25 cellular contexts compared by ENCODE assay signal in genomic region chr9:69744688-69745380, GRCh38. TPM values are rescaled to one million over a fixed set of nuclear protein-coding genes. Genes with fewer than 3 reads are reported as not detected.
DNase-seq lines count a peak whose midpoint lies in the region; ATAC-seq and TF ChIP-seq lines count a peak whose summit lies in the region.
"Had no signal": no experiment of that assay in that cellular context is flagged by ENCODE, and none has a peak within 500 bp of the region (broad histone marks: within the 10 kb centered on the region; RNA-seq: fewer than 3 reads in every experiment).

No MANE protein-coding gene starts in this region.

- peaks cover 60% of the 10 kb centered on the region for H3K36me3 Mint-ChIP-seq in activated CD4-positive, alpha-beta memory T cell treated with anti-CD3 and anti-CD28 coated beads, Interleukin-2, amount 10 ng/mL, durations not matched to agents 7 days and 5 days (ENCODE audit: low read depth)

- no peaks in the 10 kb centered on the region for H3K9me3 Mint-ChIP-seq in activated CD4-positive, alpha-beta memory T cell treated with anti-CD3 and anti-CD28 coated beads, Interleukin-2, amount 10 ng/mL, durations not matched to agents 7 days and 5 days
- H3K9me3 Mint-ChIP-seq: activated T-helper 1 cell treated with anti-CD3 and anti-CD28 coated beads, Interleukin-12 subunit alpha, Interleukin-12 subunit beta, Interleukin-2, Interleukin-4 antibody, amounts not matched to agents 30 ng/mL and 10 ng/mL and 1 ng/mL, durations not matched to agents 14 hours and 24 hours and 36 hours; brain; CD8-positive, alpha-beta memory T cell; endodermal cell had no signal

- H4K20me1 ChIP-seq in Loucy (ENCODE audit: insufficient read depth, low read length, poor library complexity, severe bottlenecking), result peaks cover 8% of the 10 kb centered on the region
- H4K20me1 ChIP-seq in mammary epithelial cell (ENCODE audit: insufficient read depth, low read length), result no peaks in the 10 kb centered on the region

- H2AFZ ChIP-seq in Loucy (ENCODE audit: low read length), result no peak overlapping the region
- no peak overlapping the region for H2AFZ ChIP-seq in mammary epithelial cell (ENCODE audit: low read depth, low read length)
- H2AFZ ChIP-seq: hepatocyte had no signal

- peak; percentile 20 for DNase-seq in ELR (ENCODE audit: low read depth)
- DNase-seq in mammary epithelial cell, result peak; percentile 70
- peak; percentile 18 for DNase-seq in myocyte (ENCODE audit: low read depth)
- no peak for DNase-seq in activated CD4-positive, alpha-beta memory T cell treated with anti-CD3 and anti-CD28 coated beads, Interleukin-2, amount 10 ng/mL, durations not matched to agents 7 days and 5 days
- no peak for DNase-seq in NCI-H1105 treated with DMSO at 0.1 percent for 48 hours (lab: John Stamatoyannopoulos, UW)
- DNase-seq in LoVo (ENCODE audit: low spot score), result no peak
- DNase-seq: activated CD4-positive, alpha-beta T cell treated with anti-CD3 and anti-CD28 coated beads for 4 hours; activated CD8-positive, alpha-beta memory T cell treated with anti-CD3 and anti-CD28 coated beads, Interleukin-2, amount 10 ng/mL, durations not matched to agents 7 days and 5 days; CD8-positive, alpha-beta memory T cell; DND-41; endodermal cell; KBM-7; lower lobe of right lung; NCI-H1048; NCI-H2029 treated with DMSO at 0.1 percent for 48 hours; NCI-H510A; stimulated activated CD4-positive, alpha-beta T cell treated with anti-CD3 and anti-CD28 coated beads, Interleukin-4, amount 100 ng/mL, for 4 hours; upper lobe of left lung had no signal

- TF ChIP-seq CTCF in Loucy (conservative IDR thresholded peaks at IDR 0.05; ENCODE audit: low read length) (no peak), mammary epithelial cell (conservative IDR thresholded peaks at IDR 0.05 in 1 of 2, IDR thresholded peaks at IDR 0.05 in 1 of 2; ENCODE audit: extremely low read depth in 1 of 2, insufficient read depth in 1 of 2, low read depth in 1 of 2, low read length in 2 of 2) (no peak)

- dilution Hi-C loops in mammary epithelial cell (cut with HindIII; ENCODE audit: low sequenced_read_pairs), result no loop called here

- H3K36me3 ChIP-seq in Loucy (ENCODE audit: insufficient read depth, low read length) (peaks cover 36% of the 10 kb centered on the region; the same call in 1 of the 2 replicates), mammary epithelial cell (ENCODE audit: insufficient read depth, low read length) (peaks cover 4% of the 10 kb centered on the region)

- CTCF ChIA-PET in mammary epithelial cell (lab: Charles Lee; ENCODE audit: low non-redundant PET), result no interaction called here
- CTCF ChIA-PET in activated CD4-positive, alpha-beta memory T cell treated with anti-CD3 and anti-CD28 coated beads, Interleukin-2, amount 10 ng/mL, durations not matched to agents 7 days and 5 days (lab: Charles Lee), result interaction anchor here (0.6 kb wide), 1 partner anchor 10 kb away, joined by 3 read pairs; no protein-coding TSS in a partner anchor

- no peaks in the 10 kb centered on the region for H3F3A ChIP-seq in Loucy (ENCODE audit: low read depth)

- H3K9ac ChIP-seq in Loucy (ENCODE audit: low read depth, low read length, poor library complexity, severe bottlenecking), result no peak overlapping the region
- no peak overlapping the region for H3K9ac ChIP-seq in mammary epithelial cell (ENCODE audit: insufficient read depth, low read length)

- no peak overlapping the region for H3K4me3 Mint-ChIP-seq in activated CD4-positive, alpha-beta memory T cell treated with anti-CD3 and anti-CD28 coated beads, Interleukin-2, amount 10 ng/mL, durations not matched to agents 7 days and 5 days
- H3K4me3 Mint-ChIP-seq: activated CD8-positive, alpha-beta memory T cell treated with anti-CD3 and anti-CD28 coated beads, Interleukin-2, amount 10 ng/mL, durations not matched to agents 7 days and 5 days; activated naive CD8-positive, alpha-beta T cell; activated T-helper 1 cell treated with anti-CD3 and anti-CD28 coated beads, Interleukin-12 subunit alpha, Interleukin-12 subunit beta, Interleukin-2, Interleukin-4 antibody, amounts not matched to agents 30 ng/mL and 10 ng/mL and 1 ng/mL, durations not matched to agents 14 hours and 24 hours and 36 hours; brain; CD8-positive, alpha-beta memory T cell; endodermal cell had no signal

- no peaks in the 10 kb centered on the region for H3K9me3 ChIP-seq in Loucy (ENCODE audit: insufficient read depth, low read depth, low read length)
- no peaks in the 10 kb centered on the region for H3K9me3 ChIP-seq in mammary epithelial cell (replicated peaks; ENCODE audit: insufficient read depth, low read length)
- H3K9me3 ChIP-seq: lower lobe of right lung, upper lobe of left lung had no signal

- POLR2A ChIA-PET in activated CD4-positive, alpha-beta memory T cell treated with anti-CD3 and anti-CD28 coated beads, Interleukin-2, amount 10 ng/mL, durations not matched to agents 7 days and 5 days (lab: Charles Lee), result no interaction called here

- H3K4me1 ChIP-seq in Loucy (ENCODE audit: insufficient read depth, low read length, poor library complexity, severe bottlenecking) (peaks cover 37% of the 10 kb centered on the region), mammary epithelial cell (ENCODE audit: insufficient read depth, low read length) (peaks cover 4% of the 10 kb centered on the region)

- BruUV-seq in mammary epithelial cell (replicated peaks; lab: Mats Ljungman, UMichigan), result no TSS peak

- no peak overlapping the region for H3K27ac ChIP-seq in mammary epithelial cell (ENCODE audit: insufficient read depth, low read depth, low read length)
- H3K27ac ChIP-seq: lower lobe of right lung had no signal

- H3K27ac Mint-ChIP-seq in activated CD4-positive, alpha-beta memory T cell treated with anti-CD3 and anti-CD28 coated beads, Interleukin-2, amount 10 ng/mL, durations not matched to agents 7 days and 5 days, result no peak overlapping the region
- H3K27ac Mint-ChIP-seq: activated CD8-positive, alpha-beta memory T cell treated with anti-CD3 and anti-CD28 coated beads, Interleukin-2, amount 10 ng/mL, durations not matched to agents 7 days and 5 days; activated naive CD8-positive, alpha-beta T cell; endodermal cell had no signal

- no peaks in the 10 kb centered on the region for H3K27me3 Mint-ChIP-seq in activated CD4-positive, alpha-beta memory T cell treated with anti-CD3 and anti-CD28 coated beads, Interleukin-2, amount 10 ng/mL, durations not matched to agents 7 days and 5 days
- H3K27me3 Mint-ChIP-seq: activated CD8-positive, alpha-beta memory T cell treated with anti-CD3 and anti-CD28 coated beads, Interleukin-2, amount 10 ng/mL, durations not matched to agents 7 days and 5 days; activated naive CD8-positive, alpha-beta T cell; brain had no signal

- H3K4me2 ChIP-seq in Loucy (ENCODE audit: low read depth, low read length, poor library complexity, severe bottlenecking) (peak overlapping the region; percentile 31), mammary epithelial cell (ENCODE audit: insufficient read depth, low read depth, low read length) (no peak overlapping the region)
- H3K4me2 ChIP-seq: hepatocyte had no signal

- H3K4me3 ChIP-seq in Loucy (ENCODE audit: low read length, poor library complexity, severe bottlenecking) (no peak overlapping the region), mammary epithelial cell (replicated peaks in 1 of 3; ENCODE audit: insufficient read depth in 1 of 3, low read depth in 2 of 3, low read length in 3 of 3) (no peak overlapping the region)
- H3K4me3 ChIP-seq: hepatocyte, lower lobe of right lung, upper lobe of left lung had no signal

- intact Hi-C loops in mammary epithelial cell (cut with micrococcal nuclease), result loop anchor here (10.0 kb wide), 1 partner anchor 130 kb away; no protein-coding TSS in a partner anchor

- WGBS in mammary epithelial cell (ENCODE audit: low coverage, missing lambda C conversion rate), result 79% methylated on average over 4 of the region's 4 CpGs

- no peak for ATAC-seq in GM18867 (IDR thresholded peaks at IDR 0.05; ENCODE audit: unreplicated experiment)
- ATAC-seq: activated CD8-positive, alpha-beta memory T cell treated with anti-CD3 and anti-CD28 coated beads, Interleukin-2, amount 10 ng/mL, durations not matched to agents 7 days and 5 days; Right ventricle myocardium inferior had no signal

- H3K27me3 ChIP-seq in Loucy (ENCODE audit: insufficient read depth, low read length, poor library complexity, severe bottlenecking) (no peaks in the 10 kb centered on the region), mammary epithelial cell (ENCODE audit: insufficient read depth, low read length) (no peaks in the 10 kb centered on the region)
- H3K27me3 ChIP-seq: hepatocyte, upper lobe of left lung had no signal

- H3K79me2 ChIP-seq in Loucy (ENCODE audit: insufficient read depth, low read length), result peaks cover 61% of the 10 kb centered on the region
- peaks cover 68% of the 10 kb centered on the region for H3K79me2 ChIP-seq in mammary epithelial cell (ENCODE audit: insufficient read depth, low read length)

- in situ Hi-C loops in mammary epithelial cell (cut with MboI; ENCODE audit: low sequenced_read_pairs in 2 of 2), result no loop called here

- H3K4me1 Mint-ChIP-seq in activated CD4-positive, alpha-beta memory T cell treated with anti-CD3 and anti-CD28 coated beads, Interleukin-2, amount 10 ng/mL, durations not matched to agents 7 days and 5 days, result peaks cover 9% of the 10 kb centered on the region

- H3K9me2 ChIP-seq in Loucy (replicated peaks; ENCODE audit: low read depth, low read length), result no peaks in the 10 kb centered on the region

RNA-seq across cellular contexts. Expression of gene PTAR1, which starts 15.0 kb away (rescaled TPM):
- total RNA-seq in mammary epithelial cell (10 to 100 TPM; 40.1 to 82.0 TPM), myocyte (40.3 and 55.1 TPM in 2 replicates)
- 9.0 TPM for polyA plus RNA-seq in mammary epithelial cell
- polyA minus RNA-seq in mammary epithelial cell, result 41.7 TPM
- 9.0 TPM for polyA plus RNA-seq in myocyte (2012)
- total RNA-seq in activated CD4-positive, alpha-beta memory T cell treated with anti-CD3 and anti-CD28 coated beads, Interleukin-2, amount 10 ng/mL, durations not matched to agents 7 days and 5 days, result 10 to 100 TPM; 48.3 to 51.8 TPM

Comparison
In these comparisons a context has a peak if more than half of its experiments do, and no peak if none do; other contexts are left out.
1. DNase-seq: peak in ELR (single experiment), mammary epithelial cell (single experiment) and myocyte (single experiment); none in activated CD4-positive, alpha-beta memory T cell treated with anti-CD3 and anti-CD28 coated beads, Interleukin-2, amount 10 ng/mL, durations not matched to agents 7 days and 5 days (single experiment), NCI-H1105 treated with DMSO at 0.1 percent for 48 hours (single experiment) and LoVo (single experiment).